Comparison of ENCODE assay signal across 20 cellular contexts in genomic region chr16:65037558-65037957, GRCh38.
"Had no signal": no experiment of that assay in that cellular context is flagged by ENCODE, and none has a peak within 500 bp of the region (broad histone marks: within the 10 kb centered on the region; RNA-seq: fewer than 3 reads in every experiment).

No MANE protein-coding gene starts in this region.

- H3K4me3 Mint-ChIP-seq: activated CD4-positive, alpha-beta T cell treated with anti-CD3 and anti-CD28 coated beads, Interleukin-2, amount 10 ng/mL, durations not matched to agents 24 days and 14 days; activated CD8-positive, alpha-beta T cell treated with anti-CD3 and anti-CD28 coated beads, Interleukin-2, amount 10 ng/mL, durations not matched to agents 7 days and 5 days; activated naive CD8-positive, alpha-beta T cell; activated T-cell treated with anti-CD3 and anti-CD28 coated beads, Interleukin-2, amount 50 U/mL, for 72 hours; central memory CD8-positive, alpha-beta T cell; effector memory CD8-positive, alpha-beta T cell; natural killer cell treated with Interleukin-12 subunit alpha and Interleukin-12 subunit beta and Interleukin-15 and Interleukin-18, amount 100 ng/mL, for 72 hours; stimulated activated memory B cell treated with anti-CD40 and anti-IgM and Interleukin-4, amounts not matched to agents 10 μg/mL and 1 μg/mL and 100 μg/mL, for 72 hours had no signal

- H3K4me3 ChIP-seq: heart left ventricle, pancreas, thyroid gland had no signal

- H3K4me1 Mint-ChIP-seq: activated CD4-positive, alpha-beta T cell treated with anti-CD3 and anti-CD28 coated beads, Interleukin-2, amount 10 ng/mL, durations not matched to agents 24 days and 14 days; central memory CD8-positive, alpha-beta T cell; stimulated activated memory B cell treated with anti-CD40 and anti-IgM and Interleukin-4, amounts not matched to agents 10 μg/mL and 1 μg/mL and 100 μg/mL, for 72 hours had no signal

- H3K36me3 Mint-ChIP-seq: activated naive CD8-positive, alpha-beta T cell; natural killer cell treated with Interleukin-12 subunit alpha and Interleukin-12 subunit beta and Interleukin-15 and Interleukin-18, amount 100 ng/mL, for 72 hours; stimulated activated memory B cell treated with anti-CD40 and anti-IgM and Interleukin-4, amounts not matched to agents 10 μg/mL and 1 μg/mL and 100 μg/mL, for 72 hours had no signal

- H3K27me3 ChIP-seq: brain microvascular endothelial cell, heart left ventricle, pancreas, thyroid gland, vagina had no signal

- H3K27me3 Mint-ChIP-seq: activated CD4-positive, alpha-beta T cell treated with anti-CD3 and anti-CD28 coated beads, Interleukin-2, amount 10 ng/mL, durations not matched to agents 24 days and 14 days; activated naive CD8-positive, alpha-beta T cell; central memory CD8-positive, alpha-beta T cell; effector memory CD8-positive, alpha-beta T cell; natural killer cell treated with Interleukin-12 subunit alpha and Interleukin-12 subunit beta and Interleukin-15 and Interleukin-18, amount 100 ng/mL, for 72 hours; stimulated activated memory B cell treated with anti-CD40 and anti-IgM and Interleukin-4, amounts not matched to agents 10 μg/mL and 1 μg/mL and 100 μg/mL, for 72 hours had no signal

- DNase-seq: activated CD4-positive, alpha-beta T cell treated with anti-CD3 and anti-CD28 coated beads, Interleukin-2, amount 10 ng/mL, durations not matched to agents 24 days and 14 days; activated CD4-positive, CD25-positive, alpha-beta regulatory T cell; activated CD8-positive, alpha-beta memory T cell treated with anti-CD3 and anti-CD28 coated beads, Interleukin-2, amount 50 U/mL, for 4 hours; activated CD8-positive, alpha-beta T cell treated with anti-CD3 and anti-CD28 coated beads, Interleukin-2, amount 10 ng/mL, durations not matched to agents 7 days and 5 days; activated gamma-delta T cell; activated T-cell treated with anti-CD3 and anti-CD28 coated beads, Interleukin-2, amount 50 U/mL, for 72 hours; brain microvascular endothelial cell; effector memory CD8-positive, alpha-beta T cell; heart left ventricle; left cardiac atrium; pancreas; retina; T-helper 2 cell; thyroid gland had no signal

- H3K4me1 ChIP-seq: heart left ventricle, pancreas, thyroid gland had no signal

- H3K27ac Mint-ChIP-seq: activated CD4-positive, alpha-beta T cell treated with anti-CD3 and anti-CD28 coated beads, Interleukin-2, amount 10 ng/mL, durations not matched to agents 24 days and 14 days; activated CD8-positive, alpha-beta T cell treated with anti-CD3 and anti-CD28 coated beads, Interleukin-2, amount 10 ng/mL, durations not matched to agents 7 days and 5 days; activated naive CD8-positive, alpha-beta T cell; activated T-cell treated with anti-CD3 and anti-CD28 coated beads, Interleukin-2, amount 50 U/mL, for 72 hours; effector memory CD8-positive, alpha-beta T cell; natural killer cell treated with Interleukin-12 subunit alpha and Interleukin-12 subunit beta and Interleukin-15 and Interleukin-18, amount 100 ng/mL, for 72 hours; stimulated activated memory B cell treated with anti-CD40 and anti-IgM and Interleukin-4, amounts not matched to agents 10 μg/mL and 1 μg/mL and 100 μg/mL, for 72 hours had no signal

- ATAC-seq: activated CD8-positive, alpha-beta T cell treated with anti-CD3 and anti-CD28 coated beads, Interleukin-2, amount 10 ng/mL, durations not matched to agents 7 days and 5 days; activated T-cell treated with anti-CD3 and anti-CD28 coated beads, Interleukin-2, amount 50 U/mL, for 72 hours; effector memory CD8-positive, alpha-beta T cell; heart left ventricle; left cardiac atrium; natural killer cell treated with Interleukin-12 subunit alpha and Interleukin-12 subunit beta and Interleukin-15 and Interleukin-18, amount 100 ng/mL, for 72 hours; pancreas; stimulated activated memory B cell treated with anti-CD40 and anti-IgM and Interleukin-4, amounts not matched to agents 10 μg/mL and 1 μg/mL and 100 μg/mL, for 72 hours had no signal

- H3K27ac ChIP-seq: brain microvascular endothelial cell, epithelial cell of prostate, heart left ventricle, pancreas, thyroid gland, vagina had no signal

- H3K36me3 ChIP-seq: pancreas, thyroid gland, vagina had no signal

- H3K9me3 ChIP-seq: pancreas, thyroid gland, vagina had no signal
